In genomic region chr5:137832416-137832815, GRCh38 we compare ENCODE assay signal across 26 cellular contexts. TPM values are rescaled to one million over a fixed set of nuclear protein-coding genes. Genes with fewer than 3 reads are reported as not detected.
DNase-seq lines count a peak whose midpoint lies in the region; ATAC-seq, FAIRE-seq and TF ChIP-seq lines count a peak whose summit lies in the region.
"Had no signal": no experiment of that assay in that cellular context is flagged by ENCODE, and none has a peak within 500 bp of the region (broad histone marks: within the 10 kb centered on the region; RNA-seq: fewer than 3 reads in every experiment).

No MANE protein-coding gene starts in this region.

- H3K9me3 Mint-ChIP-seq in mesothelial cell of epicardium, result no peaks in the 10 kb centered on the region
- H3K9me3 Mint-ChIP-seq: CD8-positive, alpha-beta T cell; H9 had no signal

- BruUV-seq in PC-9 (replicated peaks; lab: Mats Ljungman, UMichigan), result no TSS peak
- BruUV-seq in K562 (replicated peaks; lab: Mats Ljungman, UMichigan), result no TSS peak

- POLR2A ChIA-PET in PC-9 (lab: Charles Lee; ENCODE audit: unreplicated experiment) (interaction anchor here (0.7 kb wide), 1 partner anchor 314 kb away, joined by 4 read pairs; no protein-coding TSS in a partner anchor), K562 (lab: Yijun Ruan, JAX) (no interaction called here)

- DNase-seq in PC-9 (no peak), K562 (ENCODE audit: extremely low read depth in 1 of 4, low spot score in 3 of 4) (no peak), mesothelial cell of epicardium (ENCODE audit: low spot score in 2 of 2, unreplicated experiment in 2 of 2) (no peak), uterus (no peak), T-helper 17 cell (no peak), frontal cortex (ENCODE audit: low spot score in 2 of 2) (no peak)
- DNase-seq: ACHN; AML-193; C1 segment of cervical spinal cord; CD8-positive, alpha-beta T cell; DND-41; GM23248; H9; KG1; NCI-H1092 treated with DMSO at 0.1 percent for 48 hours; NCI-H146; NCI-H2081; NCI-H2171; NCI-H345; NCI-H524; NCI-H774; NK-92 treated with Interleukin-12 subunit alpha and Interleukin-12 subunit beta, amount 100 ng/mL, for 24 hours; SJCRH30 had no signal

- H3K4me3 Mint-ChIP-seq in mesothelial cell of epicardium (no peak overlapping the region), T-helper 17 cell (no peak overlapping the region)
- H3K4me3 Mint-ChIP-seq: CD8-positive, alpha-beta T cell; H9 had no signal

- no peaks in the 10 kb centered on the region for H3K9me2 ChIP-seq in PC-9 (ENCODE audit: insufficient read depth)

- no peak overlapping the region for H2AFZ ChIP-seq in PC-9
- no peak overlapping the region for H2AFZ ChIP-seq in K562 (ENCODE audit: low read depth, low read length)
- H2AFZ ChIP-seq: GM23248 had no signal

- H3K4me2 ChIP-seq in PC-9 (no peak overlapping the region), K562 (ENCODE audit: insufficient read depth, low read length) (no peak overlapping the region)

- H3K4me3 ChIP-seq in PC-9 (no peak overlapping the region), K562 (no peak overlapping the region), uterus (no peak overlapping the region)
- H3K4me3 ChIP-seq: GM12878, GM23248, SJCRH30 had no signal

- H3K4me1 Mint-ChIP-seq in mesothelial cell of epicardium, result peaks cover 66% of the 10 kb centered on the region
- no peaks in the 10 kb centered on the region for H3K4me1 Mint-ChIP-seq in T-helper 17 cell

- H3K36me3 Mint-ChIP-seq in mesothelial cell of epicardium (no peaks in the 10 kb centered on the region), T-helper 17 cell (ENCODE audit: low read depth) (peaks cover 4% of the 10 kb centered on the region)

- H3F3A ChIP-seq in PC-9 (ENCODE audit: insufficient read depth, low read depth), result peaks cover 19% of the 10 kb centered on the region

- H3K4me1 ChIP-seq in PC-9 (replicated peaks; ENCODE audit: insufficient read depth), result peaks cover 32% of the 10 kb centered on the region
- no peaks in the 10 kb centered on the region; a peak in 1 of 5 replicates for H3K4me1 ChIP-seq in K562 (replicated peaks in 1 of 2; ENCODE audit: control insufficient read depth in 2 of 2, insufficient read depth in 2 of 2, low read length in 2 of 2)
- peaks cover 0 to 17% of the 10 kb centered on the region in 2 donors for H3K4me1 ChIP-seq in uterus

- in situ Hi-C loops in K562 (cut with MboI), result no loop called here

- no peak for FAIRE-seq in K562 (lab: Jason Lieb, UNC)
- FAIRE-seq in frontal cortex (lab: Jason Lieb, UNC), result no peak
- FAIRE-seq: GM12878 had no signal

- WGBS in K562 (ENCODE audit: insufficient coverage, low coverage, missing lambda C conversion rate), result 29% methylated on average over 1 of the region's 1 CpG

- no peaks in the 10 kb centered on the region for H3K27me3 Mint-ChIP-seq in mesothelial cell of epicardium (ENCODE audit: low read depth)
- H3K27me3 Mint-ChIP-seq in T-helper 17 cell, result no peaks in the 10 kb centered on the region

- no peak overlapping the region for H3K9ac ChIP-seq in K562 (ENCODE audit: insufficient read depth in 1 of 2, low read depth in 2 of 2, low read length in 2 of 2)
- H3K9ac ChIP-seq: GM23248 had no signal

- CTCF ChIA-PET in PC-9 (lab: Charles Lee) (no interaction called here), K562 (lab: Yijun Ruan, JAX; ENCODE audit: low intra/inter-chr PET ratio) (no interaction called here)

- TF ChIP-seq POLR2A in K562 (conservative IDR thresholded peaks at IDR 0.05) (no peak), uterus (IDR thresholded peaks at IDR 0.05) (no peak)

- H3K27ac ChIP-seq in PC-9 (peak overlapping the region; percentile 41; the same call in 1 of the 2 replicates), K562 (ENCODE audit: extremely low read depth, low read depth, low read length) (no peak overlapping the region), uterus (peak overlapping the region; percentile 46 to 61)
- H3K27ac ChIP-seq: GM23248, SJCRH30 had no signal

- H3K27ac Mint-ChIP-seq in mesothelial cell of epicardium, result peak overlapping the region; percentile 77
- H3K27ac Mint-ChIP-seq in T-helper 17 cell, result no peak overlapping the region
- H3K27ac Mint-ChIP-seq: CD8-positive, alpha-beta T cell; H9 had no signal

- H3K36me3 ChIP-seq in PC-9 (ENCODE audit: low read depth), result no peaks in the 10 kb centered on the region
- H3K36me3 ChIP-seq in K562 (ENCODE audit: control insufficient read depth, insufficient read depth, low read length), result no peaks in the 10 kb centered on the region
- no peaks in the 10 kb centered on the region for H3K36me3 ChIP-seq in uterus
- H3K36me3 ChIP-seq: SJCRH30 had no signal

- H3K9me3 ChIP-seq in PC-9 (ENCODE audit: insufficient read depth, low read depth) (no peaks in the 10 kb centered on the region), K562 (replicated peaks; ENCODE audit: control insufficient read depth, insufficient read depth, low read depth, low read length) (no peaks in the 10 kb centered on the region), uterus (no peaks in the 10 kb centered on the region), T-helper 17 cell (ENCODE audit: control insufficient read depth, low read length, poor library complexity, severe bottlenecking) (no peaks in the 10 kb centered on the region)
- H3K9me3 ChIP-seq: SJCRH30 had no signal

- no peak for TF ChIP-seq RAD21 in K562 (CRISPR knock-in tag; conservative IDR thresholded peaks at IDR 0.05 in 1 of 2, IDR thresholded peaks at IDR 0.05 in 1 of 2)

- intact Hi-C loops in PC-9 (cut with micrococcal nuclease; ENCODE audit: unreplicated experiment), result loop anchor here (2.0 kb wide), 1 partner anchor 56 kb away; the partner anchor contains the start of gene PKD2L2
- intact Hi-C loops in K562 (cut with micrococcal nuclease), result no loop called here
- intact Hi-C loops in uterus (cut with DNase I; ENCODE audit: low total_unique reads), result no loop called here

- ATAC-seq in K562 (no peak), T-helper 17 cell (no peak), GM21576 (IDR thresholded peaks at IDR 0.05; ENCODE audit: unreplicated experiment) (no peak)
- ATAC-seq: CD8-positive, alpha-beta T cell; GM12878 had no signal

- no peak for TF ChIP-seq CTCF in PC-9 (conservative IDR thresholded peaks at IDR 0.05)
- TF ChIP-seq CTCF in K562 (IDR thresholded peaks at IDR 0.05 in 2 of 3, conservative IDR thresholded peaks at IDR 0.05 in 1 of 3; ENCODE audit: insufficient read depth in 2 of 3, low read depth in 1 of 3, low read length in 3 of 3), result no peak
- no peak for TF ChIP-seq CTCF in mesothelial cell of epicardium (IDR thresholded peaks at IDR 0.05; ENCODE audit: unreplicated experiment)
- no peak for TF ChIP-seq CTCF in uterus (IDR thresholded peaks at IDR 0.05)

- no peaks in the 10 kb centered on the region for H3K9me1 ChIP-seq in K562 (ENCODE audit: control insufficient read depth, insufficient read depth, low read length)

- H3K27me3 ChIP-seq in PC-9 (ENCODE audit: insufficient read depth, low read depth) (no peaks in the 10 kb centered on the region), K562 (ENCODE audit: control insufficient read depth in 2 of 2, insufficient read depth in 2 of 2, low read length in 2 of 2) (peaks cover 3 to 9% of the 10 kb centered on the region in 2 experiments; a peak in 2 of 5 replicates), uterus (no peaks in the 10 kb centered on the region)
- H3K27me3 ChIP-seq: SJCRH30 had no signal

- no peaks in the 10 kb centered on the region for H4K20me1 ChIP-seq in PC-9 (ENCODE audit: insufficient read depth)
- H4K20me1 ChIP-seq in K562 (replicated peaks; ENCODE audit: control insufficient read depth, insufficient read depth, low read length), result no peaks in the 10 kb centered on the region

- no peak for TF ChIP-seq EP300 in K562 (IDR thresholded peaks at IDR 0.05; ENCODE audit: low read length)

- H3K79me2 ChIP-seq in PC-9 (ENCODE audit: low read depth) (no peaks in the 10 kb centered on the region), K562 (ENCODE audit: control insufficient read depth, insufficient read depth, low read length) (no peaks in the 10 kb centered on the region)

RNA-seq across cellular contexts. Expression of gene MYOT, which starts 35.2 kb away (rescaled TPM):
- total RNA-seq in PC-9 (2021) (not detected in 2 replicates), K562 (2014; rRNA removed) (not detected in 2 replicates), K562 (2014; rRNA removed; fragmentation: Illumina TruSeq; extraction: Trizol) (not detected in 2 replicates), K562 (2015; rRNA removed; fragmentation: Illumina TruSeq; extraction: Trizol) (not detected in 2 replicates), K562 (2021) (not detected in 2 replicates), mesothelial cell of epicardium (not detected in 3 replicates), uterus (1 to 10 TPM in 3 of 4 donors, under 1 TPM in 1; 0.51 to 2.7 (median 1.1) TPM), T-helper 17 cell (not detected), frontal cortex (not detected)
- total RNA-seq in K562 (2011; cell fraction: chromatin; rRNA removed; ENCODE audit: low replicate concordance), result not detected in 2 replicates
- total RNA-seq in K562 (2011; cell fraction: nucleolus; rRNA removed), result not detected in 2 replicates
- total RNA-seq in K562 (2011; cell fraction: nucleoplasm; rRNA removed), result not detected in 2 replicates
- polyA plus RNA-seq in K562 (2011; rRNA removed) (not detected in 2 replicates), K562 (2014; fragmentation: Illumina TruSeq; extraction: Trizol) (not detected in 2 replicates), K562 (2014; fragmentation: Nextera tagmentation; extraction: Ambion mirVana) (under 1 TPM; 0.24 to 0.38 TPM), K562 (2014; rRNA removed) (not detected in 2 replicates)
- polyA plus RNA-seq in K562 (2011; cell fraction: cytosol; rRNA removed), result not detected in 2 replicates
- not detected in 2 replicates for polyA plus RNA-seq in K562 (2011; cell fraction: nucleus; rRNA removed)
- 0.12 and 0.75 TPM in 2 replicates for polyA plus RNA-seq in K562 (2012)
- polyA minus RNA-seq in K562 (2011; rRNA and poly(A)+ RNA removed), result not detected in 2 replicates
- polyA minus RNA-seq in K562 (2011; cell fraction: cytosol; rRNA and poly(A)+ RNA removed), result not detected in 2 replicates
- polyA minus RNA-seq in K562 (2011; cell fraction: nucleus; rRNA and poly(A)+ RNA removed), result not detected in 2 replicates
- total RNA-seq: CD8-positive, alpha-beta T cell; GM12878; GM23248; H9; HT1080; SJCRH30 had no signal

RNA-seq across cellular contexts. Expression of gene PKD2L2, which starts 56.8 kb away (rescaled TPM):
- total RNA-seq in PC-9 (2021), result 0.46 and 0.50 TPM in 2 replicates
- 0.53 TPM in 1 of 2 replicates, not detected in the other for total RNA-seq in K562 (2011; cell fraction: chromatin; rRNA removed; ENCODE audit: low replicate concordance)
- 0.50 TPM in 1 of 2 replicates, not detected in the other for total RNA-seq in K562 (2011; cell fraction: nucleolus; rRNA removed)
- total RNA-seq in K562 (2011; cell fraction: nucleoplasm; rRNA removed), result 0.92 TPM in 1 of 2 replicates, not detected in the other
- 0.29 TPM in 1 of 2 replicates, not detected in the other for total RNA-seq in K562 (2014; rRNA removed)
- not detected in 2 replicates for total RNA-seq in K562 (2014; rRNA removed; fragmentation: Illumina TruSeq; extraction: Trizol)
- 0.25 TPM in 1 of 2 replicates, not detected in the other for total RNA-seq in K562 (2015; rRNA removed; fragmentation: Illumina TruSeq; extraction: Trizol)
- total RNA-seq in K562 (2021), result not detected in 2 replicates
- polyA plus RNA-seq in K562 (2011; rRNA removed), result 0.05 and 0.11 TPM in 2 replicates
- 0.21 TPM in 1 of 2 replicates, not detected in the other for polyA plus RNA-seq in K562 (2011; cell fraction: cytosol; rRNA removed)
- polyA plus RNA-seq in K562 (2011; cell fraction: nucleus; rRNA removed), result not detected in 2 replicates
- polyA plus RNA-seq in K562 (2012), result 0.08 and 0.26 TPM in 2 replicates
- polyA plus RNA-seq in K562 (2014; fragmentation: Illumina TruSeq; extraction: Trizol), result not detected in 2 replicates
- polyA plus RNA-seq in K562 (2014; fragmentation: Nextera tagmentation; extraction: Ambion mirVana), result under 1 TPM; 0.08 to 0.11 TPM
- not detected in 2 replicates for polyA plus RNA-seq in K562 (2014; rRNA removed)
- polyA minus RNA-seq in K562 (2011; rRNA and poly(A)+ RNA removed), result not detected in 2 replicates
- polyA minus RNA-seq in K562 (2011; cell fraction: cytosol; rRNA and poly(A)+ RNA removed), result not detected in 2 replicates
- 0.89 TPM in 1 of 2 replicates, not detected in the other for polyA minus RNA-seq in K562 (2011; cell fraction: nucleus; rRNA and poly(A)+ RNA removed)
- total RNA-seq in mesothelial cell of epicardium, result not detected in 3 replicates
- not detected for total RNA-seq in uterus
- not detected for total RNA-seq in T-helper 17 cell
- not detected for total RNA-seq in frontal cortex
- total RNA-seq: CD8-positive, alpha-beta T cell; GM23248; H9; HT1080; SJCRH30 had no signal
- polyA plus RNA-seq: GM23248 had no signal
